In the genomic region with DNA sequence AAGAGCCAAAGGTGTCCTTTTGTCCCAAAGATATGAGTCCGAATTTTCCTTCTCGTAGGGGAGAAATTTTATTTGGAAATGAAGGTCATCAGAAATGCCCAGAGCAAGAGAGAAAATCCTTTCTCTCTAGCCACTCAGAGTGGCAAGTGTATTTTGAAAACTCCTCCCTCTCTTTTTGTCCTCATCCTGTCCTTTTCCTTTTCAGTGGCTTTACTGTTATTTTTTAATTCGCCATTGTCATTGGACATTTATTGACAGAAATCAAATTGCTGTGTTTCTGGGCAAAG, we compare ENCODE assay signal across 8 cellular contexts. TPM values are rescaled to one million over a fixed set of nuclear protein-coding genes. Genes with fewer than 3 reads are reported as not detected.
DNase-seq lines count a peak whose midpoint lies in the region; ATAC-seq and TF ChIP-seq lines count a peak whose summit lies in the region.

No MANE protein-coding gene starts in this region.

- peaks cover 20% of the 10 kb centered on the region for H3K36me3 Mint-ChIP-seq in activated CD4-positive, alpha-beta T cell treated with anti-CD3 and anti-CD28 coated beads, Interleukin-2, amount 10 ng/mL, durations not matched to agents 7 days and 5 days (ENCODE audit: low read depth)
- peaks cover 7% of the 10 kb centered on the region for H3K36me3 Mint-ChIP-seq in memory B cell

- no peak for DNase-seq in activated CD4-positive, alpha-beta T cell treated with anti-CD3 and anti-CD28 coated beads, Interleukin-2, amount 10 ng/mL, durations not matched to agents 7 days and 5 days
- no peak for DNase-seq in activated CD4-positive, alpha-beta T cell treated with anti-CD3 and anti-CD28 coated beads for 4 hours
- DNase-seq in breast epithelium (ENCODE audit: low spot score in 2 of 2): no peak
- DNase-seq in memory B cell (ENCODE audit: low spot score in 2 of 2): no peak
- no peak for DNase-seq in transverse colon
- DNase-seq in NOMO-1 treated with dmso at 0.1 percent for 144 hours (lab: John Stamatoyannopoulos, UW; ENCODE audit: unreplicated experiment): no peak

- H3K36me3 ChIP-seq in breast epithelium (no peaks in the 10 kb centered on the region), transverse colon (no peaks in the 10 kb centered on the region)

- in situ Hi-C loops in transverse colon (cut with MboI; ENCODE audit: low pct_ligation_motif_present in 1 of 4, low pct_unique_long_range_greater_than_20kb in 1 of 4, low sequenced_read_pairs in 3 of 4): no loop called here

- no peaks in the 10 kb centered on the region for H3K9me3 ChIP-seq in breast epithelium
- H3K9me3 ChIP-seq in transverse colon: no peaks in the 10 kb centered on the region

- no peak for ATAC-seq in memory B cell (ENCODE audit: low read depth)
- no peak for ATAC-seq in GM18858 (IDR thresholded peaks at IDR 0.05; ENCODE audit: unreplicated experiment)
- ATAC-seq in GM18861 (IDR thresholded peaks at IDR 0.05; ENCODE audit: unreplicated experiment): no peak

- H3K4me1 Mint-ChIP-seq in activated CD4-positive, alpha-beta T cell treated with anti-CD3 and anti-CD28 coated beads, Interleukin-2, amount 10 ng/mL, durations not matched to agents 7 days and 5 days: peaks cover 33% of the 10 kb centered on the region
- peaks cover 10% of the 10 kb centered on the region for H3K4me1 Mint-ChIP-seq in memory B cell

- intact Hi-C loops in breast epithelium (cut with DNase I; ENCODE audit: low total_unique reads) (loop anchor here (10.0 kb wide), 1 partner anchor 515 kb away; no protein-coding TSS in a partner anchor), transverse colon (cut with DNase I; ENCODE audit: low total_unique reads) (loop anchor here (5.0 kb wide), 1 partner anchor 37 kb away; a partner anchor contains a TSS)

- TF ChIP-seq POLR2A in breast epithelium (IDR thresholded peaks at IDR 0.05) (no peak), transverse colon (IDR thresholded peaks at IDR 0.05) (no peak)

- POLR2A ChIA-PET in activated CD4-positive, alpha-beta T cell treated with anti-CD3 and anti-CD28 coated beads, Interleukin-2, amount 10 ng/mL, durations not matched to agents 7 days and 5 days (lab: Charles Lee): interaction anchor here (0.6 kb wide), 1 partner anchor 38 kb away, joined by 3 read pairs; no protein-coding TSS in a partner anchor

- WGBS in transverse colon (ENCODE audit: low coverage in 1 of 2), 2 donors: 11 to 19% methylated on average over 3 of the region's 3 CpGs

- H3K4me1 ChIP-seq in breast epithelium (no peaks in the 10 kb centered on the region), transverse colon (peaks cover 9 to 40% (median 33%) of the 10 kb centered on the region in 4 donors)

- H3K27me3 Mint-ChIP-seq in activated CD4-positive, alpha-beta T cell treated with anti-CD3 and anti-CD28 coated beads, Interleukin-2, amount 10 ng/mL, durations not matched to agents 7 days and 5 days: no peaks in the 10 kb centered on the region
- H3K27me3 Mint-ChIP-seq in memory B cell: no peaks in the 10 kb centered on the region

- TF ChIP-seq EP300 in transverse colon (IDR thresholded peaks at IDR 0.05; ENCODE audit: low read depth): no peak

- H3K4me3 ChIP-seq in breast epithelium: peak overlapping the region; percentile 40 to 70 (median 51)
- peak overlapping the region in 3 of 4 donors; percentile 25 to 49 (median 37) for H3K4me3 ChIP-seq in transverse colon

- peaks cover 3% of the 10 kb centered on the region for H3K9me3 Mint-ChIP-seq in activated CD4-positive, alpha-beta T cell treated with anti-CD3 and anti-CD28 coated beads, Interleukin-2, amount 10 ng/mL, durations not matched to agents 7 days and 5 days
- no peaks in the 10 kb centered on the region for H3K9me3 Mint-ChIP-seq in memory B cell

- CTCF ChIA-PET in activated CD4-positive, alpha-beta T cell treated with anti-CD3 and anti-CD28 coated beads, Interleukin-2, amount 10 ng/mL, durations not matched to agents 7 days and 5 days (lab: Charles Lee): interaction anchor here (1.0 kb wide), 1 partner anchor 49 kb away, joined by 4 read pairs; no protein-coding TSS in a partner anchor

- peak overlapping the region; percentile 89 for H3K27ac Mint-ChIP-seq in activated CD4-positive, alpha-beta T cell treated with anti-CD3 and anti-CD28 coated beads, Interleukin-2, amount 10 ng/mL, durations not matched to agents 7 days and 5 days
- H3K27ac Mint-ChIP-seq in memory B cell: peak overlapping the region; percentile 67

- H3K4me3 Mint-ChIP-seq in activated CD4-positive, alpha-beta T cell treated with anti-CD3 and anti-CD28 coated beads, Interleukin-2, amount 10 ng/mL, durations not matched to agents 7 days and 5 days: peak overlapping the region; percentile 68
- H3K4me3 Mint-ChIP-seq in memory B cell: peak overlapping the region; percentile 94

- TF ChIP-seq CTCF in breast epithelium (IDR thresholded peaks at IDR 0.05) (no peak), transverse colon (IDR thresholded peaks at IDR 0.05) (no peak)

- no peaks in the 10 kb centered on the region for H3K27me3 ChIP-seq in breast epithelium
- no peaks in the 10 kb centered on the region for H3K27me3 ChIP-seq in transverse colon

- peak overlapping the region; percentile 59 to 61 for H3K27ac ChIP-seq in breast epithelium
- H3K27ac ChIP-seq in transverse colon: peak overlapping the region; percentile 56 to 78 (median 69)

RNA-seq across cellular contexts. Expression of a gene that starts 39.6 kb away (rescaled TPM):
- 1 to 10 TPM; 3.0 to 3.7 TPM for total RNA-seq in activated CD4-positive, alpha-beta T cell treated with anti-CD3 and anti-CD28 coated beads, Interleukin-2, amount 10 ng/mL, durations not matched to agents 7 days and 5 days
- total RNA-seq in breast epithelium: 10 to 100 TPM in 1 of 3 donors, 1 to 10 TPM in 2; 6.9 to 12.8 (median 6.9) TPM
- 1 to 10 TPM; 1.5 to 3.3 (median 1.5) TPM for total RNA-seq in transverse colon
